In genomic region chr11:129740125-129740719, GRCh38 we compare ENCODE assay signal across 18 cellular contexts.
DNase-seq lines count a peak whose midpoint lies in the region; ATAC-seq, FAIRE-seq and TF ChIP-seq lines count a peak whose summit lies in the region.
"Had no signal": no experiment of that assay in that cellular context is flagged by ENCODE, and none has a peak within 500 bp of the region (broad histone marks: within the 10 kb centered on the region; RNA-seq: fewer than 3 reads in every experiment).

No MANE protein-coding gene starts in this region.

- no peak overlapping the region for H3K4ac ChIP-seq in IMR-90 (ENCODE audit: low read depth, low read length)

- H3K9ac ChIP-seq in HepG2 (ENCODE audit: insufficient read depth, low read depth, low read length): no peak overlapping the region
- H3K9ac ChIP-seq in IMR-90 (ENCODE audit: low read depth, low read length): no peak overlapping the region
- no peak overlapping the region for H3K9ac ChIP-seq in K562 (ENCODE audit: insufficient read depth in 1 of 2, low read depth in 2 of 2, low read length in 2 of 2)

- FAIRE-seq in HepG2 (lab: Jason Lieb, UNC): no peak
- no peak for FAIRE-seq in K562 (lab: Jason Lieb, UNC)
- FAIRE-seq: A204.1, D721Med, GM12892 had no signal

- no peak overlapping the region for H4K8ac ChIP-seq in IMR-90 (ENCODE audit: low read depth in 2 of 2, low read length in 2 of 2)

- dilution Hi-C loops in IMR-90 (cut with HindIII; ENCODE audit: low sequenced_read_pairs, unreplicated experiment): no loop called here

- DNase-seq in HepG2 (ENCODE audit: low spot score) (no peak), right lobe of liver (no peak), IMR-90 (no peak), K562 (ENCODE audit: extremely low read depth in 1 of 4, low spot score in 3 of 4) (no peak), NOMO-1 treated with DMSO at 0.1 percent for 48 hours (lab: John Stamatoyannopoulos, UW; ENCODE audit: unreplicated experiment) (no peak)
- DNase-seq: AML-193; Caco-2; CD4-positive, alpha-beta T cell; GDM1; GOT3; H9 had no signal

- TF ChIP-seq POLR2A in HepG2 (IDR thresholded peaks at IDR 0.05; ENCODE audit: insufficient read depth in 1 of 2, low read depth in 2 of 2, low read length in 2 of 2): no peak
- no peak for TF ChIP-seq POLR2A in right lobe of liver (IDR thresholded peaks at IDR 0.05)
- no peak for TF ChIP-seq POLR2A in IMR-90 (IDR thresholded peaks at IDR 0.05; ENCODE audit: low read depth, low read length)
- no peak for TF ChIP-seq POLR2A in K562 (conservative IDR thresholded peaks at IDR 0.05)

- no peaks in the 10 kb centered on the region for H3K79me1 ChIP-seq in IMR-90 (ENCODE audit: low read depth in 1 of 2, low read length in 2 of 2)

- TF ChIP-seq CTCF in HepG2 (CRISPR knock-in tag; IDR thresholded peaks at IDR 0.05): no peak
- TF ChIP-seq CTCF in right lobe of liver (IDR thresholded peaks at IDR 0.05): no peak
- no peak for TF ChIP-seq CTCF in IMR-90 (conservative IDR thresholded peaks at IDR 0.05; ENCODE audit: low read depth, low read length)
- TF ChIP-seq CTCF in K562 (IDR thresholded peaks at IDR 0.05 in 2 of 3, conservative IDR thresholded peaks at IDR 0.05 in 1 of 3; ENCODE audit: insufficient read depth in 2 of 3, low read depth in 1 of 3, low read length in 3 of 3): no peak

- H3K27me3 ChIP-seq in HepG2 (ENCODE audit: control insufficient read depth in 1 of 2, insufficient read depth in 2 of 2, low read length in 2 of 2) (peaks cover 3 to 27% of the 10 kb centered on the region in 2 experiments; a peak in 4 of 5 replicates), right lobe of liver (no peaks in the 10 kb centered on the region), IMR-90 (ENCODE audit: control insufficient read depth, insufficient read depth, low read length) (peaks cover 2% of the 10 kb centered on the region), K562 (ENCODE audit: control insufficient read depth in 2 of 2, insufficient read depth in 2 of 2, low read length in 2 of 2) (peaks cover 9 to 31% of the 10 kb centered on the region in 2 experiments; a peak in 4 of 5 replicates)

- no peak overlapping the region for H4K5ac ChIP-seq in IMR-90 (ENCODE audit: low read depth, low read length)

- H3K27ac ChIP-seq in HepG2 (ENCODE audit: extremely low read length, insufficient read depth, low read length) (no peak overlapping the region), right lobe of liver (no peak overlapping the region), IMR-90 (ENCODE audit: insufficient read depth, low read length) (no peak overlapping the region), K562 (ENCODE audit: extremely low read depth, low read depth, low read length) (no peak overlapping the region)
- H3K27ac ChIP-seq: C4-2B, HL-60 had no signal

- H4K91ac ChIP-seq in IMR-90 (ENCODE audit: insufficient read depth, low read depth, low read length): no peak overlapping the region

- H3K4me2 ChIP-seq in HepG2 (ENCODE audit: low read depth, low read length) (no peak overlapping the region), IMR-90 (ENCODE audit: low read depth, low read length) (no peak overlapping the region), K562 (ENCODE audit: insufficient read depth, low read length) (no peak overlapping the region)

- H3K9me1 ChIP-seq in IMR-90 (ENCODE audit: insufficient read depth, low read length): no peaks in the 10 kb centered on the region
- no peaks in the 10 kb centered on the region for H3K9me1 ChIP-seq in K562 (ENCODE audit: control insufficient read depth, insufficient read depth, low read length)

- BruUV-seq in HepG2 (replicated peaks; lab: Mats Ljungman, UMichigan) (no TSS peak), IMR-90 (replicated peaks; lab: Mats Ljungman, UMichigan) (no TSS peak), K562 (replicated peaks; lab: Mats Ljungman, UMichigan) (no TSS peak)

- H3K4me3 ChIP-seq in HepG2 (replicated peaks in 1 of 3; ENCODE audit: insufficient read depth in 1 of 3, low read depth in 2 of 3, low read length in 3 of 3) (no peak overlapping the region), right lobe of liver (no peak overlapping the region), IMR-90 (ENCODE audit: insufficient read depth, low read depth, low read length) (no peak overlapping the region), K562 (no peak overlapping the region)

- no peak overlapping the region for H2AK5ac ChIP-seq in IMR-90 (ENCODE audit: low read depth, low read length)

- intact Hi-C loops in HepG2 (cut with micrococcal nuclease; ENCODE audit: unreplicated experiment): no loop called here
- intact Hi-C loops in right lobe of liver (cut with DNase I): loop anchor here in 1 of 2 donors (10.0 kb wide), 1 partner anchor 365 kb away; the partner anchor contains the start of gene BARX2
- intact Hi-C loops in IMR-90 (cut with micrococcal nuclease): no loop called here
- intact Hi-C loops in K562 (cut with micrococcal nuclease): no loop called here

- no peaks in the 10 kb centered on the region for H3K79me2 ChIP-seq in HepG2 (ENCODE audit: insufficient read depth, low read length)
- no peaks in the 10 kb centered on the region for H3K79me2 ChIP-seq in K562 (ENCODE audit: control insufficient read depth, insufficient read depth, low read length)

- no peak overlapping the region for H3K23ac ChIP-seq in IMR-90 (ENCODE audit: low read depth, low read length)

- no peak overlapping the region for H2AFZ ChIP-seq in HepG2 (ENCODE audit: low read length)
- no peak overlapping the region for H2AFZ ChIP-seq in IMR-90 (replicated peaks; ENCODE audit: low read length, poor library complexity)
- H2AFZ ChIP-seq in K562 (ENCODE audit: low read depth, low read length): no peak overlapping the region

- no peak overlapping the region for H2BK5ac ChIP-seq in IMR-90 (ENCODE audit: low read depth, low read length, poor library complexity, severe bottlenecking)

- H3K9me3 ChIP-seq in HepG2 (ENCODE audit: low read length) (no peaks in the 10 kb centered on the region), right lobe of liver (no peaks in the 10 kb centered on the region), IMR-90 (ENCODE audit: control insufficient read depth, insufficient read depth, low read length) (no peaks in the 10 kb centered on the region), K562 (replicated peaks; ENCODE audit: control insufficient read depth, insufficient read depth, low read depth, low read length) (no peaks in the 10 kb centered on the region)
- H3K9me3 ChIP-seq: Caco-2 had no signal

- CTCF ChIA-PET in HepG2 (lab: Yijun Ruan, JAX; ENCODE audit: low intra/inter-chr PET ratio, low total read pairs) (no interaction called here), IMR-90 (lab: Yijun Ruan, JAX) (no interaction called here), K562 (lab: Yijun Ruan, JAX; ENCODE audit: low intra/inter-chr PET ratio) (interaction anchor here (0.7 kb wide), 2 partner anchors 44 to 1251 kb away, joined by 3 read pairs; no protein-coding TSS in a partner anchor)

- H2BK15ac ChIP-seq in IMR-90 (ENCODE audit: low read depth, low read length): no peak overlapping the region

- WGBS in HepG2 (ENCODE audit: low lambda C conversion rate): 62% methylated on average over 4 of the region's 4 CpGs
- WGBS in right lobe of liver (ENCODE audit: insufficient coverage, low coverage, low lambda C conversion rate, missing lambda C conversion rate): 86% methylated on average over 4 of the region's 4 CpGs
- WGBS in IMR-90 (ENCODE audit: extremely low coverage in 2 of 2, insufficient read length in 1 of 2), 2 experiments: no CpG with 5 or more reads among the region's 4 CpGs
- WGBS in K562 (ENCODE audit: insufficient coverage, low coverage, missing lambda C conversion rate): 27% methylated on average over 4 of the region's 4 CpGs

- H2BK20ac ChIP-seq in IMR-90 (ENCODE audit: low read depth, low read length): no peak overlapping the region

- no peak overlapping the region for H3K56ac ChIP-seq in IMR-90 (ENCODE audit: extremely low read depth, insufficient read depth, low read length)

- no peak overlapping the region for H2AK9ac ChIP-seq in IMR-90 (replicated peaks; ENCODE audit: low read depth, low read length, poor library complexity)

- no peaks in the 10 kb centered on the region for H3K4me1 ChIP-seq in HepG2 (ENCODE audit: insufficient read depth, low read length)
- H3K4me1 ChIP-seq in right lobe of liver: no peaks in the 10 kb centered on the region
- H3K4me1 ChIP-seq in IMR-90 (ENCODE audit: control insufficient read depth, insufficient read depth, low read length): no peaks in the 10 kb centered on the region
- H3K4me1 ChIP-seq in K562 (replicated peaks in 1 of 2; ENCODE audit: control insufficient read depth in 2 of 2, insufficient read depth in 2 of 2, low read length in 2 of 2): no peaks in the 10 kb centered on the region

- ATAC-seq in HepG2 (no peak), right lobe of liver (no peak), IMR-90 (ENCODE audit: low read depth) (no peak), K562 (no peak), HG03159 (IDR thresholded peaks at IDR 0.05; ENCODE audit: unreplicated experiment) (no peak)
- ATAC-seq in activated CD4-positive, CD25-positive, alpha-beta regulatory T cell treated with anti-CD3 and anti-CD28 coated beads, Interleukin-2, amount 50 U/mL, for 24 hours: no peak

- no peak for TF ChIP-seq RAD21 in HepG2 (CRISPR knock-in tag; IDR thresholded peaks at IDR 0.05)
- no peak for TF ChIP-seq RAD21 in IMR-90 (IDR thresholded peaks at IDR 0.05; ENCODE audit: low read length)
- TF ChIP-seq RAD21 in K562 (CRISPR knock-in tag; conservative IDR thresholded peaks at IDR 0.05 in 1 of 2, IDR thresholded peaks at IDR 0.05 in 1 of 2): no peak

- TF ChIP-seq EP300 in HepG2 (IDR thresholded peaks at IDR 0.05; ENCODE audit: low read depth in 2 of 2, low read length in 2 of 2): no peak
- TF ChIP-seq EP300 in HepG2 (CRISPR knock-in tag; IDR thresholded peaks at IDR 0.05; ENCODE audit: borderline replicate concordance): no peak
- TF ChIP-seq EP300 in K562 (IDR thresholded peaks at IDR 0.05; ENCODE audit: low read length): no peak

- no peak overlapping the region for H3K18ac ChIP-seq in IMR-90 (ENCODE audit: low read depth, low read length)

- H3K14ac ChIP-seq in IMR-90 (replicated peaks; ENCODE audit: low read depth, low read length): no peak overlapping the region

- in situ Hi-C loops in HepG2 (cut with HindIII; ENCODE audit: extremely low pct_ligation_motif_present, low pct_unique_long_range_greater_than_20kb) (no loop called here), IMR-90 (cut with MboI; ENCODE audit: low sequenced_read_pairs) (loop anchor here (25.0 kb wide), 1 partner anchor 628 kb away; no protein-coding TSS in a partner anchor), K562 (cut with MboI) (no loop called here)

- POLR2A ChIA-PET in HepG2 (lab: Yijun Ruan, JAX) (no interaction called here), IMR-90 (lab: Charles Lee; ENCODE audit: unreplicated experiment) (no interaction called here), K562 (lab: Yijun Ruan, JAX) (interaction anchor here (0.6 kb wide), 1 partner anchor 162 kb away, joined by 3 read pairs; no protein-coding TSS in a partner anchor)

- H3K36me3 ChIP-seq in HepG2 (replicated peaks in 1 of 2; ENCODE audit: control insufficient read depth in 1 of 2, insufficient read depth in 2 of 2, low read length in 2 of 2): no peaks in the 10 kb centered on the region
- H3K36me3 ChIP-seq in right lobe of liver: no peaks in the 10 kb centered on the region
- no peaks in the 10 kb centered on the region for H3K36me3 ChIP-seq in IMR-90 (ENCODE audit: control insufficient read depth, insufficient read depth, low read length)
- H3K36me3 ChIP-seq in K562 (ENCODE audit: control insufficient read depth, insufficient read depth, low read length): no peaks in the 10 kb centered on the region

- H2BK120ac ChIP-seq in IMR-90 (ENCODE audit: low read depth, low read length): no peak overlapping the region

- H4K20me1 ChIP-seq in HepG2 (ENCODE audit: insufficient read depth, low read length) (no peaks in the 10 kb centered on the region), IMR-90 (ENCODE audit: insufficient read depth, low read length) (no peaks in the 10 kb centered on the region), K562 (replicated peaks; ENCODE audit: control insufficient read depth, insufficient read depth, low read length) (no peaks in the 10 kb centered on the region)

Comparison
In these comparisons a context has a peak if more than half of its experiments do, and no peak if none do; other contexts are left out.
1. Of the 241 proteins assayed by ChIP-seq in both HepG2 and K562: peak only in HepG2: none; only in K562: ADNP, IRF9 and ZFP36; in both: CEBPB and CEBPG; in neither: 234; mixed calls (peak in some experiments, not most) for 2.